Comparison of ENCODE assay signal across 8 cellular contexts in the genomic region with DNA sequence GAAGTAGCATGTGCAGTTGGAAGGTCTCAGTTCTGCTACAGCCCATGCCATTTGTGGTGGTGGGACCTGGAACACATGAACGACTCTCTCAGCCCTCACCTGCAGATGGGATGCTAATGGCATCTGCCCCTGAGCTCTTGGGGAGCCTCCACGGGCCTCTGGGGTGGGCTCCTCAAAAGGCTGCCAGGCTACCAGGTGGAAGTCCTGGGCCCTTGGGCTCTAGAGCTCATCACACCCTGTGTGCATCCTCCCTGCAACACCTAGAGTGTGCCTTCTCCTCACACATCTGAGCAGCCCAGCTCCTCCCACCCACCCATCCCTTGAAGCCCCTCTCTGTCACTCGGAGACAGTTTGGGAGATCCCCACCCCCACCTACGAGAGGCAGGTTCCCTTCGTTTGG.
"Had no signal": no experiment of that assay in that cellular context is flagged by ENCODE, and none has a peak within 500 bp of the region (broad histone marks: within the 10 kb centered on the region; RNA-seq: fewer than 3 reads in every experiment).

No MANE protein-coding gene starts in this region.

- H3K4me1 ChIP-seq: HAP-1 had no signal

- DNase-seq: GM23248, GOT3, H7, H9, HCEC 1CT, HFFc6 had no signal

- H3K9ac ChIP-seq: GM23248 had no signal

- H3K4me3 Mint-ChIP-seq: GM23338, H9, HFFc6 had no signal

- H3K27ac Mint-ChIP-seq: GM23338, HFFc6 had no signal

- H3K27ac ChIP-seq: GM23248 had no signal

- H3K9me3 ChIP-seq: HAP-1 had no signal

- H3K9me3 Mint-ChIP-seq: GM23338, H9 had no signal

- H3K4me2 ChIP-seq: GM23338 had no signal

- H3K4me3 ChIP-seq: GM23248, GM23338, HAP-1 had no signal

- H2AFZ ChIP-seq: GM23248, GM23338 had no signal

- H3K36me3 ChIP-seq: HAP-1 had no signal
